ENCODE assay signal across 29 cellular contexts in the genomic region with DNA sequence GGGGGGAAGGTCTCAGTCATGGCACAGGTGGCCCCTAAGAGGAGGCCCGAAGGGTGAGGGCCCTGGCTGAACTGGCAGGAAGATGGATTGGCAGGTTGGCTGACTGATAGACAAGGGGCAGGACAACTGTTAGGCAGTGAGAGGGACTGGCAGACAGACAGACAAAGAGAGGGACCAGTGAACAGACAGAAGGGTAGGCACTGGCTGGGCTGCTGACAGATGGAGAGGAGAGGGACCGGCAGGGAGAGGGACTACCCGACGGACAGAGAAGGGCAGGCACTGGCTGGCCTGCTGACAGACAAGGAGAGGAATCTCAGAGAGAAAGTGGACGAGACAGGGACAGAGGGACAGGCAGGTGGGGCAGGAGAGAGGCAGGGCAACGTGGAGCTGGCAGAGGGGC. TPM values are rescaled to one million over a fixed set of nuclear protein-coding genes. Genes with fewer than 3 reads are reported as not detected.
DNase-seq lines count a peak whose midpoint lies in the region; ATAC-seq, FAIRE-seq and TF ChIP-seq lines count a peak whose summit lies in the region.
"Had no signal": no experiment of that assay in that cellular context is flagged by ENCODE, and none has a peak within 500 bp of the region (broad histone marks: within the 10 kb centered on the region; RNA-seq: fewer than 3 reads in every experiment).

No MANE protein-coding gene starts in this region.

- H3K27me3 ChIP-seq in right atrium auricular region (no peaks in the 10 kb centered on the region), astrocyte (ENCODE audit: insufficient read depth, low read length) (no peaks in the 10 kb centered on the region), aorta (ENCODE audit: control insufficient read depth in 1 of 2, insufficient read depth in 2 of 2, low read length in 1 of 2) (no peaks in the 10 kb centered on the region)
- H3K27me3 ChIP-seq: BLaER1 treated with 17β-estradiol and CSF1 and Interleukin-3, amounts not matched to agents 10 nM and 100 nM; cardiac muscle cell; esophagus muscularis mucosa; foreskin keratinocyte; hepatocyte; stomach; tibial nerve had no signal

- peak; percentile 68 for ATAC-seq in Right ventricle myocardium superior (ENCODE audit: poor library complexity)
- ATAC-seq in memory B cell (ENCODE audit: low read depth), result no peak
- ATAC-seq in aorta (ENCODE audit: low FRiP score), result peak; percentile 27
- no peak for ATAC-seq in HG03159 (IDR thresholded peaks at IDR 0.05; ENCODE audit: unreplicated experiment)
- ATAC-seq: foreskin keratinocyte, SK-N-SH treated with all-trans-retinoic acid at 6 μM for 48 hours had no signal

- peaks cover 16% of the 10 kb centered on the region for H3K36me3 Mint-ChIP-seq in astrocyte (ENCODE audit: low read depth, unreplicated experiment)
- peaks cover 22% of the 10 kb centered on the region for H3K36me3 Mint-ChIP-seq in memory B cell

- H3K27me3 Mint-ChIP-seq in astrocyte (ENCODE audit: low read depth, unreplicated experiment) (no peaks in the 10 kb centered on the region), memory B cell (no peaks in the 10 kb centered on the region)

- H3K4me1 Mint-ChIP-seq in astrocyte (ENCODE audit: low read depth, unreplicated experiment), result no peaks in the 10 kb centered on the region
- peaks cover 8% of the 10 kb centered on the region for H3K4me1 Mint-ChIP-seq in memory B cell

- H3K9me3 ChIP-seq in right atrium auricular region, result no peaks in the 10 kb centered on the region
- H3K9me3 ChIP-seq in astrocyte (ENCODE audit: insufficient read depth, low read depth, low read length), result no peaks in the 10 kb centered on the region
- H3K9me3 ChIP-seq in aorta (ENCODE audit: control insufficient read depth, low read length), result no peaks in the 10 kb centered on the region
- H3K9me3 ChIP-seq: BLaER1 treated with 17β-estradiol and CSF1 and Interleukin-3, amounts not matched to agents 10 nM and 100 nM; esophagus muscularis mucosa; stomach; tibial nerve had no signal

- H3K4me1 ChIP-seq in right atrium auricular region, result no peaks in the 10 kb centered on the region
- no peaks in the 10 kb centered on the region for H3K4me1 ChIP-seq in astrocyte (ENCODE audit: insufficient read depth, low read length)
- no peaks in the 10 kb centered on the region for H3K4me1 ChIP-seq in aorta (ENCODE audit: control insufficient read depth in 1 of 2, insufficient read depth in 2 of 2, low read length in 2 of 2)
- H3K4me1 ChIP-seq: esophagus muscularis mucosa, foreskin keratinocyte, tibial nerve had no signal

- H3K79me2 ChIP-seq in astrocyte (ENCODE audit: insufficient read depth, low read length), result peaks cover 5% of the 10 kb centered on the region
- H3K79me2 ChIP-seq: hepatocyte had no signal

- no peak overlapping the region for H3K4me3 Mint-ChIP-seq in astrocyte (ENCODE audit: unreplicated experiment)
- no peak overlapping the region for H3K4me3 Mint-ChIP-seq in memory B cell

- H3K36me3 ChIP-seq in right atrium auricular region, result peaks cover 42% of the 10 kb centered on the region
- H3K36me3 ChIP-seq in astrocyte (ENCODE audit: insufficient read depth, low read length), result peaks cover 5% of the 10 kb centered on the region
- peaks cover 0 to 8% of the 10 kb centered on the region in 2 donors for H3K36me3 ChIP-seq in aorta (ENCODE audit: control insufficient read depth in 1 of 2, insufficient read depth in 2 of 2, low read length in 1 of 2)

- DNase-seq in Right ventricle myocardium superior (peak; percentile 40), right atrium auricular region (ENCODE audit: low spot score) (no peak), astrocyte (ENCODE audit: low read depth) (no peak), memory B cell (ENCODE audit: low spot score in 2 of 2) (no peak), aorta (no peak), D721Med (ENCODE audit: insufficient read length, low spot score) (no peak), NCI-H2081 (lab: John Stamatoyannopoulos, UW) (no peak)
- DNase-seq: activated CD4-positive, alpha-beta T cell treated with anti-CD3 and anti-CD28 coated beads for 4 hours; activated naive CD4-positive, alpha-beta T cell treated with Interleukin-2 at 50 U/mL for 16 hours; activated T-cell treated with anti-CD3 and anti-CD28 coated beads, Interleukin-2, amount 50 U/mL, for 48 hours; COR-L47; DMS79 treated with DMSO at 0.1 percent for 48 hours; foreskin keratinocyte; GF-D8; NCI-H1436 treated with DMSO at 0.1 percent for 48 hours; NCI-H2107; NCI-H446 treated with DMSO at 0.1 percent for 48 hours; NCI-H82; occipital lobe; stomach had no signal

- H3K9ac ChIP-seq in astrocyte (ENCODE audit: low read length), result no peak overlapping the region
- H3K9ac ChIP-seq: BLaER1 treated with 17β-estradiol and CSF1 and Interleukin-3, amounts not matched to agents 10 nM and 100 nM had no signal

- H3K27ac ChIP-seq in right atrium auricular region, result no peak overlapping the region
- no peak overlapping the region for H3K27ac ChIP-seq in astrocyte (ENCODE audit: low read depth, low read length)
- H3K27ac ChIP-seq in aorta (ENCODE audit: low read depth in 1 of 2, low read length in 2 of 2), result no peak overlapping the region
- H3K27ac ChIP-seq: BLaER1 treated with 17β-estradiol and CSF1 and Interleukin-3, amounts not matched to agents 10 nM and 100 nM; cardiac muscle cell; esophagus muscularis mucosa; foreskin keratinocyte; hepatocyte; stomach; tibial nerve had no signal

- H3K4me2 ChIP-seq in astrocyte (ENCODE audit: low read length), result no peak overlapping the region
- H3K4me2 ChIP-seq: BLaER1 treated with 17β-estradiol and CSF1 and Interleukin-3, amounts not matched to agents 10 nM and 100 nM; hepatocyte had no signal

- H2AFZ ChIP-seq in astrocyte (ENCODE audit: low read depth, low read length), result no peak overlapping the region
- H2AFZ ChIP-seq: hepatocyte had no signal

- H3K4me3 ChIP-seq in right atrium auricular region, result no peak overlapping the region
- H3K4me3 ChIP-seq in astrocyte (ENCODE audit: insufficient read depth, low read depth, low read length), result no peak overlapping the region
- H3K4me3 ChIP-seq in aorta (ENCODE audit: low read length in 2 of 2), result no peak overlapping the region
- H3K4me3 ChIP-seq: BLaER1 treated with 17β-estradiol and CSF1 and Interleukin-3, amounts not matched to agents 10 nM and 100 nM; cardiac muscle cell; esophagus muscularis mucosa; hepatocyte; stomach; tibial nerve had no signal

- peak overlapping the region; percentile 77 for H3K27ac Mint-ChIP-seq in astrocyte (ENCODE audit: unreplicated experiment)
- H3K27ac Mint-ChIP-seq in memory B cell, result peak overlapping the region; percentile 40

- intact Hi-C loops in Right ventricle myocardium superior (cut with DNase I) (no loop called here), aorta (cut with DNase I) (no loop called here)

- FAIRE-seq in astrocyte (lab: Jason Lieb, UNC) (no peak), D721Med (lab: Jason Lieb, UNC) (no peak)
- FAIRE-seq: GM19239, H54 had no signal

- H3K9me3 Mint-ChIP-seq in astrocyte (ENCODE audit: unreplicated experiment), result no peaks in the 10 kb centered on the region
- no peaks in the 10 kb centered on the region for H3K9me3 Mint-ChIP-seq in memory B cell

- TF ChIP-seq CTCF in right atrium auricular region (IDR thresholded peaks at IDR 0.05) (no peak), astrocyte (IDR thresholded peaks at IDR 0.05; ENCODE audit: insufficient read depth, low read depth, low read length) (no peak), D721Med (IDR thresholded peaks at IDR 0.05; ENCODE audit: insufficient read depth, missing control alignments) (no peak)

- WGBS in aorta, 2 donors, result 83 to 86% methylated on average over 6 of the region's 6 CpGs

- H4K20me1 ChIP-seq in astrocyte (ENCODE audit: insufficient read depth, low read length), result peaks cover 51% of the 10 kb centered on the region

RNA-seq across cellular contexts. Expression of gene EHD2, which starts 31.8 kb away (rescaled TPM):
- total RNA-seq in Right ventricle myocardium superior (45.2 TPM), right atrium auricular region (10 to 100 TPM; 44.9 to 70.3 TPM), astrocyte (159 and 170 TPM in 2 replicates), aorta (100 to 1,000 TPM; 170 to 189 TPM)
- 100 to 1,000 TPM in 1 of 2 donors, 10 to 100 TPM in 1; 38.4 to 121 TPM for polyA plus RNA-seq in aorta

Comparison
In these comparisons a context has a peak if more than half of its experiments do, and no peak if none do; other contexts are left out.
1. ATAC-seq: peak in Right ventricle myocardium superior (single experiment) and aorta (single experiment); none in memory B cell (single experiment) and HG03159 (single experiment).